32 cellular contexts compared by ENCODE assay signal in the genomic region with DNA sequence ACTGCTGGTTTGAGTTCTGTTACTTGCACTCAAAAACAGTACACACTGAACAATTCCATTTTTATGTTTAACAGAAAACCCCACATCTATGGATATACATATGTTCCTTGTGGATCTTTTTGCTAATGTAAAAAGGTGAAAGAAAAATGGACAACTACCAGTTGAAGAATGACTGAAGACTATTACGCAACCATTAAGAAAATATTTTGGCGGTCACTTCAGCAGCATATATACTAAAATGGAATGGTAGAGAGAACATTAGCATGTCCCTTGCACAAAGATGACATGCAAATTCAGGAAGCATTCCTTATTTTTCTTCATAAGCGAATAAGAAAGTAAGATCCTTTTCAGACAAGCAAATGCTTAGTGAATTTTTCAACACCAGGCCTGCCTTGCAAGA.
"Had no signal": no experiment of that assay in that cellular context is flagged by ENCODE, and none has a peak within 500 bp of the region (broad histone marks: within the 10 kb centered on the region; RNA-seq: fewer than 3 reads in every experiment).

No MANE protein-coding gene starts in this region.

- DNase-seq: activated CD4-positive, alpha-beta memory T cell treated with anti-CD3 and anti-CD28 coated beads, Interleukin-2, amount 10 ng/mL, durations not matched to agents 7 days and 5 days; activated CD4-positive, alpha-beta T cell treated with anti-CD3 and anti-CD28 coated beads for 1 hour; activated CD4-positive, alpha-beta T cell treated with anti-CD3 and anti-CD28 coated beads for 36 hours; activated CD4-positive, alpha-beta T cell treated with anti-CD3 and anti-CD28 coated beads for 48 hours; activated CD4-positive, alpha-beta T cell treated with anti-CD3 and anti-CD28 coated beads, Interleukin-2, amount 10 ng/mL, durations not matched to agents 7 days and 5 days; activated CD4-positive, alpha-beta T cell treated with anti-CD3 and anti-CD28 coated beads, Interleukin-2, amount 50 U/mL, for 48 hours; activated CD4-positive, CD25-positive, alpha-beta regulatory T cell; activated CD8-positive, alpha-beta memory T cell treated with anti-CD3 and anti-CD28 coated beads for 24 hours; activated CD8-positive, alpha-beta memory T cell treated with anti-CD3 and anti-CD28 coated beads, Interleukin-2, amount 10 ng/mL, durations not matched to agents 7 days and 5 days; activated CD8-positive, alpha-beta memory T cell treated with anti-CD3 and anti-CD28 coated beads, Interleukin-2, amount 50 U/mL, for 48 hours; activated CD8-positive, alpha-beta T cell treated with anti-CD3 and anti-CD28 coated beads, Interleukin-2, amount 10 ng/mL, durations not matched to agents 7 days and 5 days; activated effector memory CD4-positive, alpha-beta T cell treated with Interleukin-2 at 50 U/mL for 16 hours; activated gamma-delta T cell; activated naive CD4-positive, alpha-beta T cell treated with anti-CD3 and anti-CD28 coated beads, Interleukin-2, amount 10 ng/mL, durations not matched to agents 7 days and 5 days; activated naive CD4-positive, alpha-beta T cell treated with Interleukin-2 at 50 U/mL for 16 hours; activated naive CD8-positive, alpha-beta T cell treated with anti-CD3 and anti-CD28 coated beads, Interleukin-2, amount 10 ng/mL, durations not matched to agents 7 days and 5 days; activated naive CD8-positive, alpha-beta T cell treated with anti-CD3 and anti-CD28 coated beads, Interleukin-2, amount 50 U/mL, for 24 hours; activated T-cell treated with anti-CD3 and anti-CD28 coated beads, Interleukin-2, amount 50 U/mL, for 24 hours; activated T-cell treated with anti-CD3 and anti-CD28 coated beads, Interleukin-2, amount 50 U/mL, for 48 hours; amygdala; anterior cingulate cortex; caudate nucleus; cerebellar nuclear complex; T-helper 1 cell; T-helper 2 cell; T-helper 9 cell; WERI-Rb-1 had no signal

- H3K27me3 ChIP-seq: ascending aorta, cardiac muscle cell had no signal

- ATAC-seq: activated CD4-positive, alpha-beta T cell treated with anti-CD3 and anti-CD28 coated beads for 36 hours; activated CD4-positive, CD25-positive, alpha-beta regulatory T cell treated with anti-CD3 and anti-CD28 coated beads, Interleukin-2, amount 50 U/mL, for 24 hours; activated CD8-positive, alpha-beta memory T cell treated with anti-CD3 and anti-CD28 coated beads, Interleukin-2, amount 10 ng/mL, durations not matched to agents 7 days and 5 days; activated CD8-positive, alpha-beta T cell treated with anti-CD3 and anti-CD28 coated beads, Interleukin-2, amount 10 ng/mL, durations not matched to agents 7 days and 5 days; activated naive CD8-positive, alpha-beta T cell treated with anti-CD3 and anti-CD28 coated beads, Interleukin-2, amount 50 U/mL, for 24 hours; WTC11 had no signal

- H3K36me3 ChIP-seq: ascending aorta, cardiac muscle cell, WERI-Rb-1 had no signal

- H3K4me1 ChIP-seq: ascending aorta had no signal

- H3K27ac ChIP-seq: ascending aorta, cardiac muscle cell, WERI-Rb-1 had no signal

- H3K4me3 ChIP-seq: ascending aorta, cardiac muscle cell had no signal

- H3K9me3 ChIP-seq: ascending aorta had no signal

- FAIRE-seq: bronchial epithelial cell had no signal
